ENCODE assay signal across 28 cellular contexts in the genomic region with DNA sequence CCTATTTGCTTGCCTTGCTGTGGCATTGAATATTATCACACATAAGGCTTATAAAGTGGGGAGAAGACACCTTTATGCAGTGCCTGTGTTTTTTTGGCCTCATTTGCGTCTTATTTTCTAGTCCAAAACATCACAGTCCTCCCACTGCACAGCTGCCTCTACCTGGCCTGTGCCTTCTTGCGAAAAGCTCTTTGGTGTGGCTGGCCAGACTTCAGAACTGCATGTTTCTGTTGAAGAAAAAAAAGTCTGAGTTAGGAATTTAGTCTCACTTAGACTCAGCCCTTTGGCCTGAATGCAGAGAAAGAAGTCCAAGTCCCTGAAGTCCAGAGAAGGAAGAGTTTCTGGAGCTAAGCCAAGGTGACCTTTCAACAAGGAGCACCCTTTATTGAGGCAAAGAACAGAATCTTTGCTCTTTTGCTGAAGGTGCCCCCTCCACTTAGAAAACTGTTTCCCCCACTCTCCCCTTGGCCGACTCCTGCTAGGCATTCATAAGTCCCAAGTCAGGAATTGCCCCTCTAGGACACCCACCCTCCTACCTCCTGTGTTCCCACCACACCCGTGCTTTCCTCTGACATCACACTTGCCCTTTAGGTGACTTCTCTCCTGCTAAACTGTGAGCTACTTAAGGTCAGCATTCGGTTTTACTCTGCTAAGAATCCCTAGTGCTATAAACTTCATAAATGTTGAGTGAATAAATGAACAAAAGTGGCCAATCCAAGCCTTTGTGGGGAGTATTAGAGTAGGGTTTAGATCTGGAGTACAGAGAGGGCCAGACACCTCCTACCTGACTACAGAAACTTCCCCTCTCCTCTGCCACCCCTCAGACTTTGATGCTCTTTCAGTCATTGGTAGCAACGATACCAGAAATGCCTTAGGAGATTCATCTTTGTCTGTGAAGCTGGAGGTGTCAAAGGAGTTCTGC.
DNase-seq lines count a peak whose midpoint lies in the region; ATAC-seq, FAIRE-seq and TF ChIP-seq lines count a peak whose summit lies in the region.
"Had no signal": no experiment of that assay in that cellular context is flagged by ENCODE, and none has a peak within 500 bp of the region (broad histone marks: within the 10 kb centered on the region; RNA-seq: fewer than 3 reads in every experiment).

No MANE protein-coding gene starts in this region.

- no peak for TF ChIP-seq EP300 in HepG2 (IDR thresholded peaks at IDR 0.05; ENCODE audit: low read depth in 2 of 2, low read length in 2 of 2)
- no peak for TF ChIP-seq EP300 in HepG2 (CRISPR knock-in tag; IDR thresholded peaks at IDR 0.05; ENCODE audit: borderline replicate concordance)

- WGBS in liver, result 69% methylated on average over 6 of the region's 6 CpGs
- WGBS in HepG2 (ENCODE audit: low lambda C conversion rate), result 15% methylated on average over 5 of the region's 6 CpGs

- in situ Hi-C loops in HepG2 (cut with HindIII; ENCODE audit: extremely low pct_ligation_motif_present, low pct_unique_long_range_greater_than_20kb), result no loop called here

- H3K4me1 Mint-ChIP-seq in activated T-cell treated with anti-CD3 and anti-CD28 coated beads, Interleukin-2, amount 50 U/mL, for 24 hours (ENCODE audit: low read depth), result no peaks in the 10 kb centered on the region
- H3K4me1 Mint-ChIP-seq: central memory CD8-positive, alpha-beta T cell; memory B cell; naive B cell; stimulated activated effector memory CD8-positive, alpha-beta T cell treated with anti-CD3 and anti-CD28 coated beads, Interleukin-12 subunit alpha, Interleukin-12 subunit beta, amount 100 ng/mL, for 72 hours; T-cell had no signal

- H3K36me3 Mint-ChIP-seq in activated T-cell treated with anti-CD3 and anti-CD28 coated beads, Interleukin-2, amount 50 U/mL, for 24 hours (ENCODE audit: low read depth), result no peaks in the 10 kb centered on the region
- H3K36me3 Mint-ChIP-seq: memory B cell; naive B cell; stimulated activated effector memory CD8-positive, alpha-beta T cell treated with anti-CD3 and anti-CD28 coated beads, Interleukin-12 subunit alpha, Interleukin-12 subunit beta, amount 100 ng/mL, for 72 hours; T-cell had no signal

- no peak for TF ChIP-seq POLR2A in HepG2 (IDR thresholded peaks at IDR 0.05; ENCODE audit: insufficient read depth in 1 of 2, low read depth in 2 of 2, low read length in 2 of 2)
- TF ChIP-seq POLR2A in uterus (IDR thresholded peaks at IDR 0.05), result no peak

- H3K36me3 ChIP-seq in liver (ENCODE audit: control insufficient read depth in 4 of 4, insufficient read depth in 3 of 4, low read depth in 1 of 4, low read length in 3 of 4) (no peaks in the 10 kb centered on the region), HepG2 (replicated peaks in 1 of 2; ENCODE audit: control insufficient read depth in 1 of 2, insufficient read depth in 2 of 2, low read length in 2 of 2) (no peaks in the 10 kb centered on the region), right atrium auricular region (no peaks in the 10 kb centered on the region), uterus (no peaks in the 10 kb centered on the region)
- H3K36me3 ChIP-seq: ovary, upper lobe of left lung had no signal

- no peaks in the 10 kb centered on the region for H4K20me1 ChIP-seq in HepG2 (ENCODE audit: insufficient read depth, low read length)

- no TSS peak for BruUV-seq in HepG2 (replicated peaks; lab: Mats Ljungman, UMichigan)

- H3K4me1 ChIP-seq in liver (ENCODE audit: control insufficient read depth in 4 of 4, insufficient read depth in 4 of 4, low read length in 3 of 4) (peaks cover 19 to 60% (median 46%) of the 10 kb centered on the region in 4 donors), HepG2 (ENCODE audit: insufficient read depth, low read length) (peaks cover 35% of the 10 kb centered on the region), right atrium auricular region (peaks cover 0 to 49% of the 10 kb centered on the region in 2 donors), uterus (peaks cover 0 to 3% of the 10 kb centered on the region in 2 donors)

- H3K9me3 Mint-ChIP-seq in activated T-cell treated with anti-CD3 and anti-CD28 coated beads, Interleukin-2, amount 50 U/mL, for 24 hours, result peaks cover 6% of the 10 kb centered on the region
- H3K9me3 Mint-ChIP-seq: central memory CD8-positive, alpha-beta T cell had no signal

- CTCF ChIA-PET in HepG2 (lab: Yijun Ruan, JAX; ENCODE audit: low intra/inter-chr PET ratio, low total read pairs), result no interaction called here

- peak overlapping the region; percentile 90 to 94 for H3K27ac ChIP-seq in liver (ENCODE audit: low read depth in 1 of 2, low read length in 2 of 2)
- H3K27ac ChIP-seq in HepG2 (ENCODE audit: extremely low read length, insufficient read depth, low read length), result no peak overlapping the region
- H3K27ac ChIP-seq in right atrium auricular region, result peak overlapping the region; percentile 72 to 76
- H3K27ac ChIP-seq in uterus, result peak overlapping the region; percentile 47 to 55
- H3K27ac ChIP-seq: ovary, upper lobe of left lung had no signal

- H3K79me2 ChIP-seq in HepG2 (ENCODE audit: insufficient read depth, low read length), result no peaks in the 10 kb centered on the region

- no peak overlapping the region for H3K9ac ChIP-seq in liver (ENCODE audit: low read depth in 1 of 2, low read length in 2 of 2)
- H3K9ac ChIP-seq in HepG2 (ENCODE audit: insufficient read depth, low read depth, low read length), result no peak overlapping the region

- ATAC-seq in HepG2 (no peak), HG03469 (IDR thresholded peaks at IDR 0.05; ENCODE audit: unreplicated experiment) (no peak)
- ATAC-seq: activated T-cell treated with anti-CD3 and anti-CD28 coated beads, Interleukin-2, amount 50 U/mL, for 72 hours; stimulated activated effector memory CD8-positive, alpha-beta T cell treated with anti-CD3 and anti-CD28 coated beads, Interleukin-12 subunit alpha, Interleukin-12 subunit beta, amount 100 ng/mL, for 72 hours; T-cell had no signal

- DNase-seq in HepG2 (ENCODE audit: low spot score) (no peak), right atrium auricular region (ENCODE audit: low spot score) (peak; percentile 65), renal cortical epithelial cell (ENCODE audit: low read depth) (peak; percentile 46), uterus (peak in 1 of 2 donors; percentile 47), NCI-H2171 treated with DMSO at 0.1 percent for 48 hours (lab: John Stamatoyannopoulos, UW) (no peak)
- DNase-seq in activated T-cell treated with anti-CD3 and anti-CD28 coated beads, Interleukin-2, amount 50 U/mL, for 24 hours, result no peak
- DNase-seq: activated naive CD4-positive, alpha-beta T cell treated with anti-CD3 and anti-CD28 coated beads for 36 hours; activated T-cell treated with anti-CD3 and anti-CD28 coated beads, Interleukin-2, amount 50 U/mL, for 72 hours; anterior cingulate cortex; effector CD4-positive, alpha-beta T cell; erythroblast; HFFc6; Kasumi-1; kidney glomerular epithelial cell; naive B cell; NCI-H1092 treated with DMSO at 0.1 percent for 48 hours; NCI-H1930; OCI-M1; stimulated activated CD4-positive, alpha-beta T cell treated with anti-CD3 and anti-CD28 coated beads, Interleukin-1b, Interleukin-23, amount 100 ng/mL, for 48 hours; T-cell; upper lobe of left lung had no signal

- peaks cover 6% of the 10 kb centered on the region for H3K27me3 Mint-ChIP-seq in activated T-cell treated with anti-CD3 and anti-CD28 coated beads, Interleukin-2, amount 50 U/mL, for 24 hours

- H3K27ac Mint-ChIP-seq in activated T-cell treated with anti-CD3 and anti-CD28 coated beads, Interleukin-2, amount 50 U/mL, for 24 hours, result no peak overlapping the region
- H3K27ac Mint-ChIP-seq: activated naive CD4-positive, alpha-beta T cell treated with anti-CD3 and anti-CD28 coated beads for 36 hours; activated T-cell treated with anti-CD3 and anti-CD28 coated beads, Interleukin-2, amount 50 U/mL, for 72 hours; HFFc6; memory B cell; naive B cell; stimulated activated effector memory CD8-positive, alpha-beta T cell treated with anti-CD3 and anti-CD28 coated beads, Interleukin-12 subunit alpha, Interleukin-12 subunit beta, amount 100 ng/mL, for 72 hours; T-cell had no signal

- H3K4me2 ChIP-seq in HepG2 (ENCODE audit: low read depth, low read length), result no peak overlapping the region

- no peak overlapping the region for H3K4me3 Mint-ChIP-seq in activated T-cell treated with anti-CD3 and anti-CD28 coated beads, Interleukin-2, amount 50 U/mL, for 24 hours
- H3K4me3 Mint-ChIP-seq: activated naive CD4-positive, alpha-beta T cell treated with anti-CD3 and anti-CD28 coated beads for 36 hours; activated T-cell treated with anti-CD3 and anti-CD28 coated beads, Interleukin-2, amount 50 U/mL, for 72 hours; central memory CD8-positive, alpha-beta T cell; HFFc6; memory B cell; naive B cell; stimulated activated effector memory CD8-positive, alpha-beta T cell treated with anti-CD3 and anti-CD28 coated beads, Interleukin-12 subunit alpha, Interleukin-12 subunit beta, amount 100 ng/mL, for 72 hours; T-cell had no signal

- intact Hi-C loops in HepG2 (cut with micrococcal nuclease; ENCODE audit: unreplicated experiment) (no loop called here), uterus (cut with DNase I; ENCODE audit: low total_unique reads) (no loop called here)

- no peaks in the 10 kb centered on the region for H3K27me3 ChIP-seq in liver (ENCODE audit: control insufficient read depth in 4 of 4, insufficient read depth in 4 of 4, low read length in 3 of 4)
- H3K27me3 ChIP-seq in HepG2 (ENCODE audit: control insufficient read depth in 1 of 2, insufficient read depth in 2 of 2, low read length in 2 of 2), result no peaks in the 10 kb centered on the region
- no peaks in the 10 kb centered on the region for H3K27me3 ChIP-seq in right atrium auricular region
- H3K27me3 ChIP-seq in uterus, result peaks cover 0 to 5% of the 10 kb centered on the region in 2 donors
- H3K27me3 ChIP-seq: ovary, upper lobe of left lung had no signal

- no peak for TF ChIP-seq RAD21 in liver (IDR thresholded peaks at IDR 0.05)
- TF ChIP-seq RAD21 in HepG2 (CRISPR knock-in tag; IDR thresholded peaks at IDR 0.05), result no peak

- no peak overlapping the region for H3K4me3 ChIP-seq in liver (ENCODE audit: low read depth in 1 of 3, low read length in 3 of 3)
- H3K4me3 ChIP-seq in HepG2 (replicated peaks in 1 of 3; ENCODE audit: insufficient read depth in 1 of 3, low read depth in 2 of 3, low read length in 3 of 3), result no peak overlapping the region
- no peak overlapping the region for H3K4me3 ChIP-seq in right atrium auricular region
- no peak overlapping the region for H3K4me3 ChIP-seq in uterus
- H3K4me3 ChIP-seq: ovary, upper lobe of left lung had no signal

- TF ChIP-seq CTCF in liver (IDR thresholded peaks at IDR 0.05; ENCODE audit: low read depth, low read length, missing input control), result no peak
- TF ChIP-seq CTCF in HepG2 (CRISPR knock-in tag; IDR thresholded peaks at IDR 0.05), result no peak
- TF ChIP-seq CTCF in right atrium auricular region (IDR thresholded peaks at IDR 0.05), result no peak
- TF ChIP-seq CTCF in uterus (IDR thresholded peaks at IDR 0.05), result no peak

- no peak for FAIRE-seq in HepG2 (lab: Jason Lieb, UNC)
- FAIRE-seq: GM19239 had no signal

- no peak overlapping the region for H2AFZ ChIP-seq in HepG2 (ENCODE audit: low read length)

- POLR2A ChIA-PET in HepG2 (lab: Yijun Ruan, JAX), result no interaction called here

- peaks cover 0 to 4% (median 0%) of the 10 kb centered on the region in 4 donors for H3K9me3 ChIP-seq in liver (ENCODE audit: control insufficient read depth in 4 of 4, low read length in 3 of 4)
- H3K9me3 ChIP-seq in HepG2 (ENCODE audit: low read length), result peaks cover 4% of the 10 kb centered on the region; the same call in 1 of the 2 replicates
- H3K9me3 ChIP-seq in right atrium auricular region, result no peaks in the 10 kb centered on the region
- no peaks in the 10 kb centered on the region for H3K9me3 ChIP-seq in uterus
- H3K9me3 ChIP-seq: ovary, upper lobe of left lung had no signal

Comparison
In these comparisons a context has a peak if more than half of its experiments do, and no peak if none do; other contexts are left out.
1. DNase-seq: peak in right atrium auricular region (single experiment) and renal cortical epithelial cell (single experiment); none in HepG2 (single experiment), NCI-H2171 treated with DMSO at 0.1 percent for 48 hours (single experiment) and activated T-cell treated with anti-CD3 and anti-CD28 coated beads, Interleukin-2, amount 50 U/mL, for 24 hours (single experiment).